In the genomic region with DNA sequence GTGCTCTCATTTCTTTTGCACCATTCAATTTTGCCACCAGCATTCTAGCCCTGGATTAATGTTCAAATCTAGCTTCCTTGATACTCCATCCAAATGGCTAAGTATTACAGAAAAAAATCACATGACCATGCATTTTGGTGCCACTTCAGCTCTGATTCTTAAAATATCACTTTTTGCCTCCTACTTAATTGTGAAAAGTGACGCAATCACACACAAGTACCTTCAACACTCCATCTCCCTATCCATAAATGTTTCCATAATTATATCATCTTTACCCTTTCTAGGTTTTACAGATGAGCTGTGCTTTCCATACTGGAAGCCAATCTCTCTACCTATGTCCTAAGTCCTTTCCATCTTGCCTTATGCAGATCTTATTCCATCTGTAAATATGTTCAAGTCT, we compare ENCODE assay signal across 28 cellular contexts. TPM values are rescaled to one million over a fixed set of nuclear protein-coding genes. Genes with fewer than 3 reads are reported as not detected.
DNase-seq lines count a peak whose midpoint lies in the region; ATAC-seq, FAIRE-seq and TF ChIP-seq lines count a peak whose summit lies in the region.
"Had no signal": no experiment of that assay in that cellular context is flagged by ENCODE, and none has a peak within 500 bp of the region (broad histone marks: within the 10 kb centered on the region; RNA-seq: fewer than 3 reads in every experiment).

No MANE protein-coding gene starts in this region.

- WGBS in IMR-90 (ENCODE audit: extremely low coverage in 2 of 2, insufficient read length in 1 of 2), 2 experiments: no CpG with 5 or more reads among the region's 1 CpG
- whole genome bisulfite sequencing in K562 (ENCODE audit: insufficient coverage, low coverage, missing lambda C conversion rate): 90% methylated on average over 1 of the region's 1 CpG

- no peak overlapping the region for H2BK15ac ChIP-seq in IMR-90 (ENCODE audit: low read depth, low read length)

- TF ChIP-seq POLR2A in IMR-90 (IDR thresholded peaks at IDR 0.05; ENCODE audit: low read depth, low read length): no peak
- no peak for TF ChIP-seq POLR2A in K562 (conservative IDR thresholded peaks at IDR 0.05)

- H3K4ac ChIP-seq in IMR-90 (ENCODE audit: low read depth, low read length): no peak overlapping the region

- H4K8ac ChIP-seq in IMR-90 (ENCODE audit: low read depth in 2 of 2, low read length in 2 of 2): no peak overlapping the region

- H3K23ac ChIP-seq in IMR-90 (ENCODE audit: low read depth, low read length): no peak overlapping the region

- BruUV-seq in IMR-90 (replicated peaks; lab: Mats Ljungman, UMichigan) (no TSS peak), K562 (replicated peaks; lab: Mats Ljungman, UMichigan) (no TSS peak)

- H3K36me3 ChIP-seq in IMR-90 (ENCODE audit: control insufficient read depth, insufficient read depth, low read length) (peaks cover 8% of the 10 kb centered on the region), K562 (ENCODE audit: control insufficient read depth, insufficient read depth, low read length) (peaks cover 87% of the 10 kb centered on the region), WERI-Rb-1 (peaks cover 6% of the 10 kb centered on the region)
- H3K36me3 ChIP-seq: BE2C had no signal

- no peak overlapping the region for H3K18ac ChIP-seq in IMR-90 (ENCODE audit: low read depth, low read length)

- no peaks in the 10 kb centered on the region for H3K79me2 ChIP-seq in K562 (ENCODE audit: control insufficient read depth, insufficient read depth, low read length)

- no peaks in the 10 kb centered on the region for H3K9me3 ChIP-seq in IMR-90 (ENCODE audit: control insufficient read depth, insufficient read depth, low read length)
- H3K9me3 ChIP-seq in K562 (replicated peaks; ENCODE audit: control insufficient read depth, insufficient read depth, low read depth, low read length): no peaks in the 10 kb centered on the region
- H3K9me3 ChIP-seq in WERI-Rb-1 (ENCODE audit: severe bottlenecking): no peaks in the 10 kb centered on the region
- H3K9me3 ChIP-seq: BE2C, BLaER1 had no signal

- no peak overlapping the region for H3K56ac ChIP-seq in IMR-90 (ENCODE audit: extremely low read depth, insufficient read depth, low read length)

- H3K9ac ChIP-seq in IMR-90 (ENCODE audit: low read depth, low read length): no peak overlapping the region
- no peak overlapping the region for H3K9ac ChIP-seq in K562 (ENCODE audit: insufficient read depth in 1 of 2, low read depth in 2 of 2, low read length in 2 of 2)
- H3K9ac ChIP-seq: BLaER1 had no signal

- H4K5ac ChIP-seq in IMR-90 (ENCODE audit: low read depth, low read length): no peak overlapping the region

- H3K4me2 ChIP-seq in IMR-90 (ENCODE audit: low read depth, low read length) (no peak overlapping the region), K562 (ENCODE audit: insufficient read depth, low read length) (no peak overlapping the region)
- H3K4me2 ChIP-seq: BLaER1 had no signal

- TF ChIP-seq EP300 in K562 (IDR thresholded peaks at IDR 0.05; ENCODE audit: low read length): no peak

- no peak overlapping the region for H2BK20ac ChIP-seq in IMR-90 (ENCODE audit: low read depth, low read length)

- H2BK5ac ChIP-seq in IMR-90 (ENCODE audit: low read depth, low read length, poor library complexity, severe bottlenecking): no peak overlapping the region

- peaks cover 8% of the 10 kb centered on the region for H3K4me1 ChIP-seq in IMR-90 (ENCODE audit: control insufficient read depth, insufficient read depth, low read length)
- no peaks in the 10 kb centered on the region for H3K4me1 ChIP-seq in K562 (replicated peaks in 1 of 2; ENCODE audit: control insufficient read depth in 2 of 2, insufficient read depth in 2 of 2, low read length in 2 of 2)
- H3K4me1 ChIP-seq: BE2C, BLaER1 had no signal

- H4K91ac ChIP-seq in IMR-90 (ENCODE audit: insufficient read depth, low read depth, low read length): no peak overlapping the region

- H3K9me1 ChIP-seq in IMR-90 (ENCODE audit: insufficient read depth, low read length) (peaks cover 6% of the 10 kb centered on the region), K562 (ENCODE audit: control insufficient read depth, insufficient read depth, low read length) (no peaks in the 10 kb centered on the region)

- no peaks in the 10 kb centered on the region for H3K27me3 ChIP-seq in IMR-90 (ENCODE audit: control insufficient read depth, insufficient read depth, low read length)
- H3K27me3 ChIP-seq in K562 (ENCODE audit: control insufficient read depth in 2 of 2, insufficient read depth in 2 of 2, low read length in 2 of 2): no peaks in the 10 kb centered on the region
- no peaks in the 10 kb centered on the region for H3K27me3 ChIP-seq in WERI-Rb-1 (ENCODE audit: insufficient read depth, low read depth, severe bottlenecking)
- H3K27me3 ChIP-seq: BE2C, BLaER1 had no signal

- in situ Hi-C loops in IMR-90 (cut with MboI; ENCODE audit: low sequenced_read_pairs) (no loop called here), K562 (cut with MboI) (no loop called here)

- H2AFZ ChIP-seq in IMR-90 (replicated peaks; ENCODE audit: low read length, poor library complexity) (no peak overlapping the region), K562 (ENCODE audit: low read depth, low read length) (no peak overlapping the region)

- no peak overlapping the region for H3K4me3 ChIP-seq in IMR-90 (ENCODE audit: insufficient read depth, low read depth, low read length)
- no peak overlapping the region for H3K4me3 ChIP-seq in K562
- H3K4me3 ChIP-seq in WERI-Rb-1 (ENCODE audit: low read depth, low read length): no peak overlapping the region
- H3K4me3 ChIP-seq: BLaER1, GM12878 had no signal

- no peak for DNase-seq in IMR-90
- DNase-seq in K562 (ENCODE audit: extremely low read depth in 1 of 4, low spot score in 3 of 4): no peak
- no peak for DNase-seq in WERI-Rb-1
- DNase-seq: 8988T; ACHN; BE2C; C1 segment of cervical spinal cord; CD4-positive, alpha-beta memory T cell; CD4-positive, CD25-positive, alpha-beta regulatory T cell; CD8-positive, alpha-beta memory T cell; COR-L47; DMS 273 treated with DMSO at 0.1 percent for 48 hours; DMS153; DMS53; DMS79; DND-41; EL; GDM1 had no signal

- H3K27ac ChIP-seq in IMR-90 (ENCODE audit: insufficient read depth, low read length): no peak overlapping the region
- H3K27ac ChIP-seq in K562 (ENCODE audit: extremely low read depth, low read depth, low read length): no peak overlapping the region
- no peak overlapping the region for H3K27ac ChIP-seq in WERI-Rb-1
- H3K27ac ChIP-seq: BLaER1 had no signal

- TF ChIP-seq CTCF in IMR-90 (conservative IDR thresholded peaks at IDR 0.05; ENCODE audit: low read depth, low read length): no peak
- TF ChIP-seq CTCF in K562 (IDR thresholded peaks at IDR 0.05 in 2 of 3, conservative IDR thresholded peaks at IDR 0.05 in 1 of 3; ENCODE audit: insufficient read depth in 2 of 3, low read depth in 1 of 3, low read length in 3 of 3): no peak
- no peak for TF ChIP-seq CTCF in WERI-Rb-1 (IDR thresholded peaks at IDR 0.05; ENCODE audit: low read depth, low read length)

- H2BK120ac ChIP-seq in IMR-90 (ENCODE audit: low read depth, low read length): no peak overlapping the region

- dilution Hi-C loops in IMR-90 (cut with HindIII; ENCODE audit: low sequenced_read_pairs, unreplicated experiment): no loop called here

- H2AK9ac ChIP-seq in IMR-90 (replicated peaks; ENCODE audit: low read depth, low read length, poor library complexity): no peak overlapping the region

- FAIRE-seq in K562 (lab: Jason Lieb, UNC): no peak
- FAIRE-seq: A204.1, GM12878, GM18507, GM19239 had no signal

- TF ChIP-seq RAD21 in IMR-90 (IDR thresholded peaks at IDR 0.05; ENCODE audit: low read length): no peak
- no peak for TF ChIP-seq RAD21 in K562 (CRISPR knock-in tag; conservative IDR thresholded peaks at IDR 0.05 in 1 of 2, IDR thresholded peaks at IDR 0.05 in 1 of 2)

- POLR2A ChIA-PET in IMR-90 (lab: Charles Lee; ENCODE audit: unreplicated experiment) (no interaction called here), K562 (lab: Yijun Ruan, JAX) (interaction anchor here (0.6 kb wide), 1 partner anchor 604 kb away, joined by 3 read pairs; no protein-coding TSS in a partner anchor)

- no peak overlapping the region for H3K14ac ChIP-seq in IMR-90 (replicated peaks; ENCODE audit: low read depth, low read length)

- CTCF ChIA-PET in IMR-90 (lab: Yijun Ruan, JAX) (interaction anchor here (1.5 kb wide), 1 partner anchor 17 kb away, joined by 3 read pairs; no protein-coding TSS in a partner anchor), K562 (lab: Yijun Ruan, JAX; ENCODE audit: low intra/inter-chr PET ratio) (no interaction called here)

- H3K79me1 ChIP-seq in IMR-90 (ENCODE audit: low read depth in 1 of 2, low read length in 2 of 2): peaks cover 0 to 3% of the 10 kb centered on the region in 2 experiments; a peak in 3 of 4 replicates

- H2AK5ac ChIP-seq in IMR-90 (ENCODE audit: low read depth, low read length): no peak overlapping the region

- intact Hi-C loops in IMR-90 (cut with micrococcal nuclease) (no loop called here), K562 (cut with micrococcal nuclease) (no loop called here)

- ATAC-seq in IMR-90 (ENCODE audit: low read depth): no peak
- no peak for ATAC-seq in K562
- no peak for ATAC-seq in GM18861 (IDR thresholded peaks at IDR 0.05; ENCODE audit: unreplicated experiment)
- ATAC-seq: GM12878 had no signal

- H4K20me1 ChIP-seq in IMR-90 (ENCODE audit: insufficient read depth, low read length): no peaks in the 10 kb centered on the region
- H4K20me1 ChIP-seq in K562 (replicated peaks; ENCODE audit: control insufficient read depth, insufficient read depth, low read length): no peaks in the 10 kb centered on the region
- H4K20me1 ChIP-seq: BLaER1 had no signal

RNA-seq across cellular contexts. Expression of a gene that starts 16.0 kb away (rescaled TPM):
- total RNA-seq in IMR-90 (2012; rRNA removed) (43.4 and 60.3 TPM in 2 replicates), K562 (2014; rRNA removed) (51.7 and 55.5 TPM in 2 replicates), K562 (2014; rRNA removed; fragmentation: Illumina TruSeq; extraction: Trizol) (81.4 and 90.4 TPM in 2 replicates), K562 (2015; rRNA removed; fragmentation: Illumina TruSeq; extraction: Trizol) (63.8 and 65.6 TPM in 2 replicates), K562 (2021) (64.2 and 64.7 TPM in 2 replicates)
- polyA plus RNA-seq in IMR-90 (2012; rRNA removed) (31.4 and 40.6 TPM in 2 replicates), K562 (2011; rRNA removed) (81.2 and 115 TPM in 2 replicates), K562 (2014; fragmentation: Illumina TruSeq; extraction: Trizol) (72.1 and 89.9 TPM in 2 replicates), K562 (2014; fragmentation: Nextera tagmentation; extraction: Ambion mirVana) (100 to 1,000 TPM; 153 to 179 TPM), K562 (2014; rRNA removed) (69.3 and 71.2 TPM in 2 replicates)
- polyA plus RNA-seq in IMR-90 (2012; cell fraction: cytosol; rRNA removed): 7.4 and 9.0 TPM in 2 replicates
- 3.4 and 35.0 TPM in 2 replicates for polyA plus RNA-seq in IMR-90 (2012; cell fraction: nucleus; rRNA removed; ENCODE audit: low replicate concordance)
- total RNA-seq in K562 (2011; cell fraction: chromatin; rRNA removed; ENCODE audit: low replicate concordance): 9.2 and 18.2 TPM in 2 replicates
- 5.3 and 7.0 TPM in 2 replicates for total RNA-seq in K562 (2011; cell fraction: nucleolus; rRNA removed)
- 10.9 and 17.2 TPM in 2 replicates for total RNA-seq in K562 (2011; cell fraction: nucleoplasm; rRNA removed)
- polyA plus RNA-seq in K562 (2011; cell fraction: cytosol; rRNA removed): 28.9 and 50.1 TPM in 2 replicates
- 19.1 and 29.4 TPM in 2 replicates for polyA plus RNA-seq in K562 (2011; cell fraction: nucleus; rRNA removed)
- polyA plus RNA-seq in K562 (2012): 44.5 and 54.7 TPM in 2 replicates
- polyA minus RNA-seq in K562 (2011; rRNA and poly(A)+ RNA removed): 68.2 and 77.3 TPM in 2 replicates
- 9.1 and 24.0 TPM in 2 replicates for polyA minus RNA-seq in K562 (2011; cell fraction: cytosol; rRNA and poly(A)+ RNA removed)
- 5.3 and 10.6 TPM in 2 replicates for polyA minus RNA-seq in K562 (2011; cell fraction: nucleus; rRNA and poly(A)+ RNA removed)

RNA-seq across cellular contexts. Expression of a gene that starts 16.1 kb away (rescaled TPM):
- 16.5 and 23.9 TPM in 2 replicates for total RNA-seq in IMR-90 (2012; rRNA removed)
- polyA plus RNA-seq in IMR-90 (2012; rRNA removed): 8.1 and 9.3 TPM in 2 replicates
- polyA plus RNA-seq in IMR-90 (2012; cell fraction: cytosol; rRNA removed): 2.2 and 3.2 TPM in 2 replicates
- 1.3 and 7.7 TPM in 2 replicates for polyA plus RNA-seq in IMR-90 (2012; cell fraction: nucleus; rRNA removed; ENCODE audit: low replicate concordance)
- total RNA-seq in K562 (2011; cell fraction: chromatin; rRNA removed; ENCODE audit: low replicate concordance): 8.0 and 17.6 TPM in 2 replicates
- total RNA-seq in K562 (2011; cell fraction: nucleolus; rRNA removed): 7.9 and 8.3 TPM in 2 replicates
- total RNA-seq in K562 (2011; cell fraction: nucleoplasm; rRNA removed): 18.1 and 20.8 TPM in 2 replicates
- total RNA-seq in K562 (2014; rRNA removed): 22.0 and 25.3 TPM in 2 replicates
- total RNA-seq in K562 (2014; rRNA removed; fragmentation: Illumina TruSeq; extraction: Trizol): 48.5 and 53.2 TPM in 2 replicates
- total RNA-seq in K562 (2015; rRNA removed; fragmentation: Illumina TruSeq; extraction: Trizol): 42.7 and 47.4 TPM in 2 replicates
- total RNA-seq in K562 (2021): 32.2 and 33.9 TPM in 2 replicates
- polyA plus RNA-seq in K562 (2011; rRNA removed): 27.4 and 36.5 TPM in 2 replicates
- polyA plus RNA-seq in K562 (2011; cell fraction: cytosol; rRNA removed): 7.9 and 16.7 TPM in 2 replicates
- polyA plus RNA-seq in K562 (2011; cell fraction: nucleus; rRNA removed): 9.5 and 13.1 TPM in 2 replicates
- 19.1 and 26.1 TPM in 2 replicates for polyA plus RNA-seq in K562 (2012)
- polyA plus RNA-seq in K562 (2014; fragmentation: Illumina TruSeq; extraction: Trizol): 44.1 and 54.0 TPM in 2 replicates
- 10 to 100 TPM; 41.1 to 43.3 TPM for polyA plus RNA-seq in K562 (2014; fragmentation: Nextera tagmentation; extraction: Ambion mirVana)
- polyA plus RNA-seq in K562 (2014; rRNA removed): 26.1 and 27.6 TPM in 2 replicates
- 31.7 and 38.5 TPM in 2 replicates for polyA minus RNA-seq in K562 (2011; rRNA and poly(A)+ RNA removed)
- polyA minus RNA-seq in K562 (2011; cell fraction: cytosol; rRNA and poly(A)+ RNA removed): 12.2 and 13.8 TPM in 2 replicates
- polyA minus RNA-seq in K562 (2011; cell fraction: nucleus; rRNA and poly(A)+ RNA removed): 16.7 and 18.3 TPM in 2 replicates

RNA-seq across cellular contexts. Expression of a gene that starts 43.2 kb away (rescaled TPM):
- not detected in 2 replicates for total RNA-seq in IMR-90 (2012; rRNA removed)
- not detected in 2 replicates for polyA plus RNA-seq in IMR-90 (2012; rRNA removed)
- not detected in 2 replicates for polyA plus RNA-seq in IMR-90 (2012; cell fraction: cytosol; rRNA removed)
- polyA plus RNA-seq in IMR-90 (2012; cell fraction: nucleus; rRNA removed; ENCODE audit: low replicate concordance): not detected in 2 replicates
- not detected in 2 replicates for total RNA-seq in K562 (2011; cell fraction: chromatin; rRNA removed; ENCODE audit: low replicate concordance)
- not detected in 2 replicates for total RNA-seq in K562 (2011; cell fraction: nucleolus; rRNA removed)
- not detected in 2 replicates for total RNA-seq in K562 (2011; cell fraction: nucleoplasm; rRNA removed)
- not detected in 2 replicates for total RNA-seq in K562 (2014; rRNA removed)
- not detected in 2 replicates for total RNA-seq in K562 (2014; rRNA removed; fragmentation: Illumina TruSeq; extraction: Trizol)
- not detected in 2 replicates for total RNA-seq in K562 (2015; rRNA removed; fragmentation: Illumina TruSeq; extraction: Trizol)
- not detected in 2 replicates for total RNA-seq in K562 (2021)
- not detected in 2 replicates for polyA plus RNA-seq in K562 (2011; rRNA removed)
- not detected in 2 replicates for polyA plus RNA-seq in K562 (2011; cell fraction: cytosol; rRNA removed)
- polyA plus RNA-seq in K562 (2011; cell fraction: nucleus; rRNA removed): not detected in 2 replicates
- 0.01 TPM in 1 of 2 replicates, not detected in the other for polyA plus RNA-seq in K562 (2012)
- polyA plus RNA-seq in K562 (2014; fragmentation: Illumina TruSeq; extraction: Trizol): not detected in 2 replicates
- not detected for polyA plus RNA-seq in K562 (2014; fragmentation: Nextera tagmentation; extraction: Ambion mirVana)
- polyA plus RNA-seq in K562 (2014; rRNA removed): not detected in 2 replicates
- polyA minus RNA-seq in K562 (2011; rRNA and poly(A)+ RNA removed): not detected in 2 replicates
- not detected in 2 replicates for polyA minus RNA-seq in K562 (2011; cell fraction: cytosol; rRNA and poly(A)+ RNA removed)
- polyA minus RNA-seq in K562 (2011; cell fraction: nucleus; rRNA and poly(A)+ RNA removed): not detected in 2 replicates
- total RNA-seq: A673; CD4-positive, alpha-beta memory T cell; CD4-positive, CD25-positive, alpha-beta regulatory T cell; CD8-positive, alpha-beta memory T cell; G401 had no signal
- polyA plus RNA-seq: AG04450; CD14-positive monocyte; CD4-positive, alpha-beta memory T cell; CD4-positive, CD25-positive, alpha-beta regulatory T cell; CD8-positive, alpha-beta memory T cell had no signal
